ENCODE assay signal across 1 cellular context in genomic region chr20:36745927-36746659, GRCh38.
TF ChIP-seq lines count a peak whose summit lies in the region.

NDRG3 (minus strand) TSS chr20:36746090; CDS start chr20:36721735, 24,355 bp downstream.

TF ChIP-seq in HepG2, 621 proteins besides CTCF, POLR2A, EP300 and RAD21 (continued from another document and continues in another):
- TF ChIP-seq KDM5A (IDR thresholded peaks at IDR 0.05; ENCODE audit: borderline replicate concordance, low read length) (peak; percentile 3; the same call in 1 of the 2 replicates), GATAD1 (CRISPR knock-in tag; IDR thresholded peaks at IDR 0.05) (0 out of 2 replicates have a peak, but pooled peaks have one; percentile 15), CAMTA2 (CRISPR knock-in tag; IDR thresholded peaks at IDR 0.05; ENCODE audit: borderline replicate concordance) (0 out of 2 replicates have a peak, but pooled peaks have one; percentile 21), SOX13 (IDR thresholded peaks at IDR 0.05) (no peak), SOX13 (CRISPR knock-in tag; conservative IDR thresholded peaks at IDR 0.05 in 1 of 2, IDR thresholded peaks at IDR 0.05 in 1 of 2) (peak in 1 of 2 experiments; percentile 22; a peak in 1 of 4 replicates), CHD4 (IDR thresholded peaks at IDR 0.05; ENCODE audit: borderline replicate concordance, low read length) (peak; percentile 59), ZNF598 (CRISPR knock-in tag; IDR thresholded peaks at IDR 0.05; ENCODE audit: borderline replicate concordance) (no peak), ZNF232 (CRISPR knock-in tag; IDR thresholded peaks at IDR 0.05; ENCODE audit: borderline replicate concordance) (peak; percentile 51; the same call in 1 of the 2 replicates), ZBTB49 (CRISPR knock-in tag; IDR thresholded peaks at IDR 0.05; ENCODE audit: borderline replicate concordance) (no peak), RARG (CRISPR knock-in tag; IDR thresholded peaks at IDR 0.05; ENCODE audit: low read depth) (no peak), ZFP41 (CRISPR knock-in tag; IDR thresholded peaks at IDR 0.05; ENCODE audit: borderline replicate concordance) (no peak), CBFB (CRISPR knock-in tag; IDR thresholded peaks at IDR 0.05) (no peak; the same call in 1 of the 2 replicates), ZBTB1 (CRISPR knock-in tag; IDR thresholded peaks at IDR 0.05; ENCODE audit: borderline replicate concordance) (no peak), KLF15 (CRISPR knock-in tag; IDR thresholded peaks at IDR 0.05; ENCODE audit: borderline replicate concordance) (no peak), NFKBIZ (CRISPR knock-in tag; IDR thresholded peaks at IDR 0.05) (no peak), ZNF616 (CRISPR knock-in tag; IDR thresholded peaks at IDR 0.05; ENCODE audit: low read depth) (no peak), ZNF251 (CRISPR knock-in tag; IDR thresholded peaks at IDR 0.05) (no peak), ZNF790 (CRISPR knock-in tag; IDR thresholded peaks at IDR 0.05; ENCODE audit: borderline replicate concordance) (0 out of 2 replicates have a peak, but pooled peaks have one; percentile 44), ZNF605 (CRISPR knock-in tag; IDR thresholded peaks at IDR 0.05) (peak; percentile 52; the same call in 1 of the 2 replicates), ATF4 (CRISPR knock-in tag; IDR thresholded peaks at IDR 0.05) (0 out of 4 replicates have a peak, but pooled peaks of 1 of the 2 experiments have one; percentile 13), ZFX (CRISPR knock-in tag; IDR thresholded peaks at IDR 0.05; ENCODE audit: low read depth) (peak; percentile 59; the same call in 1 of the 2 replicates), ZNF777 (CRISPR knock-in tag; IDR thresholded peaks at IDR 0.05) (peak; percentile 86), ZBTB14 (CRISPR knock-in tag; IDR thresholded peaks at IDR 0.05) (peak; percentile 81), LCORL (IDR thresholded peaks at IDR 0.05) (no peak), LCORL (CRISPR knock-in tag; IDR thresholded peaks at IDR 0.05) (0 out of 2 replicates have a peak, but pooled peaks have one; percentile 67), NRL (CRISPR knock-in tag; IDR thresholded peaks at IDR 0.05; ENCODE audit: borderline replicate concordance) (no peak), SNAI1 (CRISPR knock-in tag; IDR thresholded peaks at IDR 0.05; ENCODE audit: borderline replicate concordance) (no peak), ZBTB21 (CRISPR knock-in tag; IDR thresholded peaks at IDR 0.05) (0 out of 2 replicates have a peak, but pooled peaks have one; percentile 2), EZH2 (conservative IDR thresholded peaks at IDR 0.05; ENCODE audit: low read depth, low read length) (no peak), SPEN (CRISPR knock-in tag; IDR thresholded peaks at IDR 0.05; ENCODE audit: low read depth) (peak; percentile 55; the same call in 1 of the 2 replicates), ZNF207 (IDR thresholded peaks at IDR 0.05; ENCODE audit: borderline replicate concordance) (no peak), ELF3 (CRISPR knock-in tag; IDR thresholded peaks at IDR 0.05) (peak; percentile 51; the same call in 1 of the 2 replicates), ZMYM4 (CRISPR knock-in tag; IDR thresholded peaks at IDR 0.05) (peak; percentile 45; the same call in 1 of the 2 replicates), ZBTB2 (CRISPR knock-in tag; IDR thresholded peaks at IDR 0.05; ENCODE audit: low read depth) (peak; percentile 47; the same call in 1 of the 2 replicates), CEBPB (IDR thresholded peaks at IDR 0.05; ENCODE audit: borderline replicate concordance, low read depth, low read length) (no peak), CBX5 (CRISPR knock-in tag; IDR thresholded peaks at IDR 0.05; ENCODE audit: borderline replicate concordance) (0 out of 2 replicates have a peak, but pooled peaks have one; percentile 33), ZNF782 (CRISPR knock-in tag; IDR thresholded peaks at IDR 0.05; ENCODE audit: borderline replicate concordance) (0 out of 2 replicates have a peak, but pooled peaks have one; percentile 66), SALL1 (CRISPR knock-in tag; IDR thresholded peaks at IDR 0.05) (peak; percentile 31), ZNF263 (CRISPR knock-in tag; IDR thresholded peaks at IDR 0.05) (no peak), HMG20B (CRISPR knock-in tag; conservative IDR thresholded peaks at IDR 0.05) (no peak), SYNCRIP (IDR thresholded peaks at IDR 0.05; ENCODE audit: insufficient read depth, low read depth, low read length) (no peak), WIZ (CRISPR knock-in tag; IDR thresholded peaks at IDR 0.05) (0 out of 2 replicates have a peak, but pooled peaks have one; percentile 56)
- TF ChIP-seq, protein P1, sequence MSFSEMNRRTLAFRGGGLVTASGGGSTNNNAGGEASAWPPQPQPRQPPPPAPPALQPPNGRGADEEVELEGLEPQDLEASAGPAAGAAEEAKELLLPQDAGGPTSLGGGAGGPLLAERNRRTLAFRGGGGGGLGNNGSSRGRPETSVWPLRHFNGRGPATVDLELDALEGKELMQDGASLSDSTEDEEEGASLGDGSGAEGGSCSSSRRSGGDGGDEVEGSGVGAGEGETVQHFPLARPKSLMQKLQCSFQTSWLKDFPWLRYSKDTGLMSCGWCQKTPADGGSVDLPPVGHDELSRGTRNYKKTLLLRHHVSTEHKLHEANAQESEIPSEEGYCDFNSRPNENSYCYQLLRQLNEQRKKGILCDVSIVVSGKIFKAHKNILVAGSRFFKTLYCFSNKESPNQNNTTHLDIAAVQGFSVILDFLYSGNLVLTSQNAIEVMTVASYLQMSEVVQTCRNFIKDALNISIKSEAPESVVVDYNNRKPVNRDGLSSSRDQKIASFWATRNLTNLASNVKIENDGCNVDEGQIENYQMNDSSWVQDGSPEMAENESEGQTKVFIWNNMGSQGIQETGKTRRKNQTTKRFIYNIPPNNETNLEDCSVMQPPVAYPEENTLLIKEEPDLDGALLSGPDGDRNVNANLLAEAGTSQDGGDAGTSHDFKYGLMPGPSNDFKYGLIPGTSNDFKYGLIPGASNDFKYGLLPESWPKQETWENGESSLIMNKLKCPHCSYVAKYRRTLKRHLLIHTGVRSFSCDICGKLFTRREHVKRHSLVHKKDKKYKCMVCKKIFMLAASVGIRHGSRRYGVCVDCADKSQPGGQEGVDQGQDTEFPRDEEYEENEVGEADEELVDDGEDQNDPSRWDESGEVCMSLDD (CRISPR knock-in tag; IDR thresholded peaks at IDR 0.05; ENCODE audit: borderline replicate concordance) = no peak
- TF ChIP-seq, protein P2, sequence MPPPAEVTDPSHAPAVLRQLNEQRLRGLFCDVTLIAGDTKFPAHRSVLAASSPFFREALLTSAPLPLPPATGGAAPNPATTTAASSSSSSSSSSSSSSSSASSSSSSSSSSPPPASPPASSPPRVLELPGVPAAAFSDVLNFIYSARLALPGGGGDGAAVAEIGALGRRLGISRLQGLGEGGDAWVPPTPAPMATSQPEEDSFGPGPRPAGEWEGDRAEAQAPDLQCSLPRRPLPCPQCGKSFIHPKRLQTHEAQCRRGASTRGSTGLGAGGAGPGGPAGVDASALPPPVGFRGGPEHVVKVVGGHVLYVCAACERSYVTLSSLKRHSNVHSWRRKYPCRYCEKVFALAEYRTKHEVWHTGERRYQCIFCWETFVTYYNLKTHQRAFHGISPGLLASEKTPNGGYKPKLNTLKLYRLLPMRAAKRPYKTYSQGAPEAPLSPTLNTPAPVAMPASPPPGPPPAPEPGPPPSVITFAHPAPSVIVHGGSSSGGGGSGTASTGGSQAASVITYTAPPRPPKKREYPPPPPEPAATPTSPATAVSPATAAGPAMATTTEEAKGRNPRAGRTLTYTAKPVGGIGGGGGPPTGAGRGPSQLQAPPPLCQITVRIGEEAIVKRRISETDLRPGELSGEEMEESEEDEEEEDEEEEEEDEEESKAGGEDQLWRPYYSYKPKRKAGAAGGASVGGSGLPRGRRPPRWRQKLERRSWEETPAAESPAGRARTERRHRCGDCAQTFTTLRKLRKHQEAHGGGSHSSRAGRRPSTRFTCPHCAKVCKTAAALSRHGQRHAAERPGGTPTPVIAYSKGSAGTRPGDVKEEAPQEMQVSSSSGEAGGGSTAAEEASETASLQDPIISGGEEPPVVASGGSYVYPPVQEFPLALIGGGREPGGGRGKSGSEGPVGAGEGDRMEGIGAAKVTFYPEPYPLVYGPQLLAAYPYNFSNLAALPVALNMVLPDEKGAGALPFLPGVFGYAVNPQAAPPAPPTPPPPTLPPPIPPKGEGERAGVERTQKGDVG (CRISPR knock-in tag; IDR thresholded peaks at IDR 0.05; ENCODE audit: borderline replicate concordance) = 0 out of 2 replicates have a peak, but pooled peaks have one; percentile 11
- TF ChIP-seq, protein P3, sequence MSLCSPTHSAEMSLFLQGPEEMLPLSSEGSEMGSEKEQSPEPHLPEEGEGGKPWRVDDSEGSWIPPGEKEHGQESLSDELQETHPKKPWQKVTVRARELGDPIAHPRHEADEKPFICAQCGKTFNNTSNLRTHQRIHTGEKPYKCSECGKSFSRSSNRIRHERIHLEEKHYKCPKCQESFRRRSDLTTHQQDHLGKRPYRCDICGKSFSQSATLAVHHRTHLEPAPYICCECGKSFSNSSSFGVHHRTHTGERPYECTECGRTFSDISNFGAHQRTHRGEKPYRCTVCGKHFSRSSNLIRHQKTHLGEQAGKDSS (CRISPR knock-in tag; IDR thresholded peaks at IDR 0.05; ENCODE audit: borderline replicate concordance, low read depth) = peak; percentile 93
- TF ChIP-seq, protein P4, sequence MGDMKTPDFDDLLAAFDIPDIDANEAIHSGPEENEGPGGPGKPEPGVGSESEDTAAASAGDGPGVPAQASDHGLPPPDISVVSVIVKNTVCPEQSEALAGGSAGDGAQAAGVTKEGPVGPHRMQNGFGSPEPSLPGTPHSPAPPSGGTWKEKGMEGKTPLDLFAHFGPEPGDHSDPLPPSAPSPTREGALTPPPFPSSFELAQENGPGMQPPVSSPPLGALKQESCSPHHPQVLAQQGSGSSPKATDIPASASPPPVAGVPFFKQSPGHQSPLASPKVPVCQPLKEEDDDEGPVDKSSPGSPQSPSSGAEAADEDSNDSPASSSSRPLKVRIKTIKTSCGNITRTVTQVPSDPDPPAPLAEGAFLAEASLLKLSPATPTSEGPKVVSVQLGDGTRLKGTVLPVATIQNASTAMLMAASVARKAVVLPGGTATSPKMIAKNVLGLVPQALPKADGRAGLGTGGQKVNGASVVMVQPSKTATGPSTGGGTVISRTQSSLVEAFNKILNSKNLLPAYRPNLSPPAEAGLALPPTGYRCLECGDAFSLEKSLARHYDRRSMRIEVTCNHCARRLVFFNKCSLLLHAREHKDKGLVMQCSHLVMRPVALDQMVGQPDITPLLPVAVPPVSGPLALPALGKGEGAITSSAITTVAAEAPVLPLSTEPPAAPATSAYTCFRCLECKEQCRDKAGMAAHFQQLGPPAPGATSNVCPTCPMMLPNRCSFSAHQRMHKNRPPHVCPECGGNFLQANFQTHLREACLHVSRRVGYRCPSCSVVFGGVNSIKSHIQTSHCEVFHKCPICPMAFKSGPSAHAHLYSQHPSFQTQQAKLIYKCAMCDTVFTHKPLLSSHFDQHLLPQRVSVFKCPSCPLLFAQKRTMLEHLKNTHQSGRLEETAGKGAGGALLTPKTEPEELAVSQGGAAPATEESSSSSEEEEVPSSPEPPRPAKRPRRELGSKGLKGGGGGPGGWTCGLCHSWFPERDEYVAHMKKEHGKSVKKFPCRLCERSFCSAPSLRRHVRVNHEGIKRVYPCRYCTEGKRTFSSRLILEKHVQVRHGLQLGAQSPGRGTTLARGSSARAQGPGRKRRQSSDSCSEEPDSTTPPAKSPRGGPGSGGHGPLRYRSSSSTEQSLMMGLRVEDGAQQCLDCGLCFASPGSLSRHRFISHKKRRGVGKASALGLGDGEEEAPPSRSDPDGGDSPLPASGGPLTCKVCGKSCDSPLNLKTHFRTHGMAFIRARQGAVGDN (CRISPR knock-in tag; IDR thresholded peaks at IDR 0.05) = peak; percentile 65
